In the genomic region with DNA sequence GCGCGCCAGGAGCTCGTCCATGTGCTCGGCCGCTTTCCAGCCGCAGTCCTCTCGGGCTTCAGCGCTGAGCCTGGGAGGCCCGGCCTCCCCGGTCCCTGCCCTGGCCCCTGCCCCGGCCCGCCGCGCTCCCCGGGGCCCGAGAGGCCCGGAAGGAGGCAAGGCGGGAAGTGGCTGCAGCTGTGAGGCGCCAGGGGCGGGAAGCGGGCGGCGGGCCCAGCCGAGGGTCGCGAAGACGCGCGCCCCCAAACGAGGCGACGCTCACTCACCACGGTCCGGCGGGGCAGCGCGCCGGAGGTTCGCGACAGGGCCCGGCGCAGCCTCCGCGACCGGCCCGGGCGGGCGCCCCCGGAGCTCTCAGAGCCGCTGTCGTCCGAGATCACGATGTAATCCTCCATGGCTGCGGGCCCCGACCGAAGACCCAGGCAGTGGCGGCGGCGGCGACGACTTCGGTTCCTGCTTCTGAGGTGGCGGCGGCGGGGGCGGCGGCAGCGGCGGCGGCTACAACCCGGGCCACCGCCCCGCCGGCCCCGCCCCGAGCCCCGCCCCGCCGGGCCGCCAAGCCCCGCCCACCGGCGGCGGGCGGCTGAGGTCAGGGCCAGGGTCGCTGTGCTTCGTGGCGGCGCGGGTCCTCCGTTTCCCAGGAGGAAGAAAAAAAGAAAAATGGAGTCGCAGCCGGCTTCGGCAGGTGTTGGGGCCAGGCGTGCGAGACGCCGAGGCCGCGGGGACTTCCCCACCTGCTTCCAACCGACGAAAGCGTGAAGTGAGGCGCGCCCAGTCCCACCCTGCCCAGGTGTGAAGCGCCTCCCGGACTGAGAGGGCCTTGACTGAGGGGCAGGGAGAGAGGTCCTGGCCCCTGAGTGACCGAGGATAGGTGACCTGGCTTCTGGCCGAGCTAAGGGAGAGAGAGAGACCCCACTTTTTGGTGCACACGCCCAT, we compare ENCODE assay signal across 8 cellular contexts.
DNase-seq lines count a peak whose midpoint lies in the region; ATAC-seq and TF ChIP-seq lines count a peak whose summit lies in the region.
"Not testable (repeated sequence)": the region's sequence is repeated elsewhere in the genome, so short reads cannot be mapped to it uniquely, and the experiment has no call there.

No MANE protein-coding gene starts in this region.

- not testable (repeated sequence) for H3K9me3 Mint-ChIP-seq in CD14-positive monocyte; activated naive CD4-positive, alpha-beta T cell treated with anti-CD3 and anti-CD28 coated beads, Interleukin-2, amount 10 ng/mL, durations not matched to agents 7 days and 5 days; neural progenitor cell

- DNase-seq in CD14-positive monocyte (ENCODE audit: low spot score) (peak; percentile 60), T-helper 1 cell (peak; percentile 51 to 72 (median 63)), glomerular visceral epithelial cell (ENCODE audit: extremely low spot score) (peak; percentile 57), neural progenitor cell (ENCODE audit: low spot score) (peak; percentile 79)
- DNase-seq in activated naive CD4-positive, alpha-beta T cell treated with anti-CD3 and anti-CD28 coated beads, Interleukin-2, amount 10 ng/mL, durations not matched to agents 7 days and 5 days, result peak; percentile 79
- peak; percentile 60 to 66 for DNase-seq in stimulated activated CD8-positive, alpha-beta memory T cell treated with anti-CD3 and anti-CD28 coated beads, Interleukin-2, amount 100 ng/mL, for 48 hours (ENCODE audit: low read depth in 2 of 2)

- H3K27me3 ChIP-seq in neural progenitor cell, result peaks cover 37% of the 10 kb centered on the region

- not testable (repeated sequence) for H3F3A ChIP-seq in neural progenitor cell (ENCODE audit: low read depth)

- not testable (repeated sequence) for H3K36me3 Mint-ChIP-seq in CD14-positive monocyte; activated naive CD4-positive, alpha-beta T cell treated with anti-CD3 and anti-CD28 coated beads, Interleukin-2, amount 10 ng/mL, durations not matched to agents 7 days and 5 days; neural progenitor cell

- not testable (repeated sequence) for H3K36me3 ChIP-seq in neural progenitor cell

- not testable (repeated sequence) for H2AFZ ChIP-seq in neural progenitor cell (replicated peaks)

- intact Hi-C loops in CD14-positive monocyte (cut with micrococcal nuclease), result not testable (repeated sequence)

- not testable (repeated sequence) for H3K79me2 ChIP-seq in neural progenitor cell (ENCODE audit: low read depth)

- peak overlapping the region in 1 of 2 donors; percentile 52 for H3K4me3 Mint-ChIP-seq in CD14-positive monocyte
- peak overlapping the region; percentile 53 for H3K4me3 Mint-ChIP-seq in activated naive CD4-positive, alpha-beta T cell treated with anti-CD3 and anti-CD28 coated beads, Interleukin-2, amount 10 ng/mL, durations not matched to agents 7 days and 5 days
- H3K4me3 Mint-ChIP-seq in neural progenitor cell, result not testable (repeated sequence)

- not testable (repeated sequence) for H3K27me3 Mint-ChIP-seq in CD14-positive monocyte (ENCODE audit: low read depth in 3 of 3); activated naive CD4-positive, alpha-beta T cell treated with anti-CD3 and anti-CD28 coated beads, Interleukin-2, amount 10 ng/mL, durations not matched to agents 7 days and 5 days; neural progenitor cell (ENCODE audit: insufficient read depth, low read depth)

- not testable (repeated sequence) for H3K9ac ChIP-seq in neural progenitor cell

- H4K20me1 ChIP-seq in neural progenitor cell (ENCODE audit: low read depth), result not testable (repeated sequence)

- CTCF ChIA-PET in activated naive CD4-positive, alpha-beta T cell treated with anti-CD3 and anti-CD28 coated beads, Interleukin-2, amount 10 ng/mL, durations not matched to agents 7 days and 5 days (lab: Charles Lee), result not testable (repeated sequence)

- H3K27ac Mint-ChIP-seq in CD14-positive monocyte; activated naive CD4-positive, alpha-beta T cell treated with anti-CD3 and anti-CD28 coated beads, Interleukin-2, amount 10 ng/mL, durations not matched to agents 7 days and 5 days; neural progenitor cell: not testable (repeated sequence)

- H3K4me3 ChIP-seq in neural progenitor cell, result peak overlapping the region; percentile 49

- peak overlapping the region; percentile 67 for H3K4me2 ChIP-seq in neural progenitor cell

- H3K27ac ChIP-seq in neural progenitor cell, result not testable (repeated sequence)

- peak; percentile 60 for ATAC-seq in GM19467 (IDR thresholded peaks at IDR 0.05; ENCODE audit: unreplicated experiment)
- ATAC-seq in HG03175 (IDR thresholded peaks at IDR 0.05; ENCODE audit: unreplicated experiment), result peak; percentile 75

- H3K4me1 Mint-ChIP-seq in CD14-positive monocyte, result peaks cover 10% of the 10 kb centered on the region
- H3K4me1 Mint-ChIP-seq in activated naive CD4-positive, alpha-beta T cell treated with anti-CD3 and anti-CD28 coated beads, Interleukin-2, amount 10 ng/mL, durations not matched to agents 7 days and 5 days; neural progenitor cell: not testable (repeated sequence)

- H3K4me1 ChIP-seq in neural progenitor cell, result not testable (repeated sequence)

- H3K9me3 ChIP-seq in neural progenitor cell (ENCODE audit: low read depth), result not testable (repeated sequence)

- not testable (repeated sequence) for TF ChIP-seq CTCF in CD14-positive monocyte (IDR thresholded peaks at IDR 0.05); neural progenitor cell (IDR thresholded peaks at IDR 0.05)
